Comparison of ENCODE assay signal across 8 cellular contexts in genomic region chr12:57238854-57239554, GRCh38. TPM values are rescaled to one million over a fixed set of nuclear protein-coding genes. Genes with fewer than 3 reads are reported as not detected.
DNase-seq lines count a peak whose midpoint lies in the region; ATAC-seq, FAIRE-seq and TF ChIP-seq lines count a peak whose summit lies in the region.

No MANE protein-coding gene starts in this region.

- no peaks in the 10 kb centered on the region for H4K20me1 ChIP-seq in endothelial cell of umbilical vein (replicated peaks; ENCODE audit: control insufficient read depth, extremely low read depth, insufficient read depth, low read length)

- peak overlapping the region; percentile 79 to 98 (median 94) for H3K4me3 Mint-ChIP-seq in CD8-positive, alpha-beta memory T cell

- H3K9me3 ChIP-seq in CD8-positive, alpha-beta memory T cell (ENCODE audit: low read length), result no peaks in the 10 kb centered on the region
- H3K9me3 ChIP-seq in endothelial cell of umbilical vein (replicated peaks; ENCODE audit: control insufficient read depth, insufficient read depth, low read length) (no peaks in the 10 kb centered on the region), mononuclear cell (ENCODE audit: low read depth, low read length) (no peaks in the 10 kb centered on the region)

- peak; percentile 100 for TF ChIP-seq CTCF in endothelial cell of umbilical vein (IDR thresholded peaks at IDR 0.05; ENCODE audit: extremely low read depth in 1 of 2, insufficient read depth in 1 of 2, low read depth in 1 of 2, low read length in 2 of 2)

- peaks cover 75% of the 10 kb centered on the region for H3K4me1 ChIP-seq in CD8-positive, alpha-beta memory T cell (ENCODE audit: insufficient read depth, low read length)
- H3K4me1 ChIP-seq in endothelial cell of umbilical vein (ENCODE audit: control insufficient read depth, extremely low read depth, insufficient read depth, low read length), result peaks cover 28% of the 10 kb centered on the region
- peaks cover 95% of the 10 kb centered on the region for H3K4me1 ChIP-seq in mononuclear cell (ENCODE audit: insufficient read depth, low read length)

- H3K27ac Mint-ChIP-seq in CD8-positive, alpha-beta memory T cell, result peak overlapping the region in 6 of 8 donors; percentile 54 to 92 (median 76)

- CTCF ChIA-PET in CD8-positive, alpha-beta memory T cell (lab: Charles Lee), result interaction anchor here (0.7 to 12.7 kb wide), 16 partner anchors 11 to 223 kb away, joined by 3 to 274 read pairs (median 6); partner anchors contain the start of genes NEMP1, NXPH4, SHMT2 and STAC3
- CTCF ChIA-PET in endothelial cell of umbilical vein (lab: Charles Lee), result interaction anchor here (0.6 to 10.7 kb wide), 10 partner anchors 9 to 53 kb away, joined by 3 to 214 read pairs (median 7); partner anchors contain the start of genes NXPH4, SHMT2 and STAC3

- peak; percentile 93 for FAIRE-seq in endothelial cell of umbilical vein (lab: Jason Lieb, UNC)

- POLR2A ChIA-PET in CD8-positive, alpha-beta memory T cell (lab: Charles Lee), result interaction anchor here (1.0 to 1.9 kb wide), 4 partner anchors 10 to 25 kb away, joined by 3 to 13 read pairs (median 5); partner anchors contain the start of genes NXPH4 and SHMT2
- POLR2A ChIA-PET in endothelial cell of umbilical vein (lab: Charles Lee), result interaction anchor here (1.0 kb wide), 1 partner anchor 9 kb away, joined by 3 read pairs; the partner anchor contains the start of gene SHMT2

- intact Hi-C loops in endothelial cell of umbilical vein (cut with micrococcal nuclease), result loop anchor here (1.0 to 2.0 kb wide), 3 partner anchors 9 to 25 kb away; no protein-coding TSS in a partner anchor

- TF ChIP-seq POLR2A in endothelial cell of umbilical vein (IDR thresholded peaks at IDR 0.05; ENCODE audit: low read depth, low read length), result no peak

- BruUV-seq in endothelial cell of umbilical vein (replicated peaks; lab: Mats Ljungman, UMichigan), result no TSS peak

- no peaks in the 10 kb centered on the region for H3K79me2 ChIP-seq in endothelial cell of umbilical vein (ENCODE audit: control insufficient read depth, insufficient read depth, low read length)

- H2AFZ ChIP-seq in endothelial cell of umbilical vein (ENCODE audit: low read depth, low read length), result peak overlapping the region; percentile 75

- H3K4me3 ChIP-seq in CD8-positive, alpha-beta memory T cell (ENCODE audit: low read length), result peak overlapping the region; percentile 76
- H3K4me3 ChIP-seq in endothelial cell of umbilical vein (replicated peaks in 1 of 3; ENCODE audit: insufficient read depth in 1 of 3, low read depth in 1 of 3, low read length in 3 of 3) (peak overlapping the region in 2 of 3 experiments; percentile 3 to 35), mononuclear cell (ENCODE audit: low read length) (peak overlapping the region; percentile 15)

- peak; percentile 80 to 88 (median 82) for DNase-seq in CD8-positive, alpha-beta memory T cell
- DNase-seq in HK-2 (ENCODE audit: unreplicated experiment), result peak; percentile 87
- DNase-seq in NOMO-1 (lab: John Stamatoyannopoulos, UW; ENCODE audit: unreplicated experiment in 2 of 2), result peak; percentile 83 to 89
- DNase-seq in activated CD8-positive, alpha-beta memory T cell treated with anti-CD3 and anti-CD28 coated beads, Interleukin-2, amount 50 U/mL, for 1 hour (ENCODE audit: extremely low read depth), result peak; percentile 53
- peak; percentile 86 for DNase-seq in endothelial cell of umbilical vein (ENCODE audit: low read depth, low spot score)
- DNase-seq in stimulated activated CD8-positive, alpha-beta memory T cell treated with anti-CD3 and anti-CD28 coated beads, Interleukin-2, amount 100 ng/mL, for 48 hours (ENCODE audit: low read depth in 2 of 2), result peak; percentile 81 to 88

- H3K9ac ChIP-seq in endothelial cell of umbilical vein (replicated peaks; ENCODE audit: extremely low read depth, insufficient read depth, low read length), result no peak overlapping the region

- H3K36me3 Mint-ChIP-seq in CD8-positive, alpha-beta memory T cell, result peaks cover 7 to 13% (median 8%) of the 10 kb centered on the region in 3 donors

- H3K27ac ChIP-seq in CD8-positive, alpha-beta memory T cell (ENCODE audit: low read depth, low read length), result no peak overlapping the region
- no peak overlapping the region for H3K27ac ChIP-seq in endothelial cell of umbilical vein (ENCODE audit: insufficient read depth, low read depth, low read length)

- peak; percentile 50 for ATAC-seq in GM19395 (IDR thresholded peaks at IDR 0.05; ENCODE audit: unreplicated experiment)

- peaks cover 2% of the 10 kb centered on the region for H3K36me3 ChIP-seq in CD8-positive, alpha-beta memory T cell (ENCODE audit: insufficient read depth, low read length)
- peaks cover 0 to under 1% of the 10 kb centered on the region in 2 experiments for H3K36me3 ChIP-seq in endothelial cell of umbilical vein (ENCODE audit: control insufficient read depth in 2 of 2, extremely low read depth in 1 of 2, insufficient read depth in 2 of 2, low read length in 2 of 2)

- H3K27me3 Mint-ChIP-seq in CD8-positive, alpha-beta memory T cell, result peaks cover 56 to 73% of the 10 kb centered on the region in 2 donors

- peaks cover 57 to 79% (median 75%) of the 10 kb centered on the region in 3 donors for H3K4me1 Mint-ChIP-seq in CD8-positive, alpha-beta memory T cell

- no peaks in the 10 kb centered on the region for H3K9me1 ChIP-seq in endothelial cell of umbilical vein (replicated peaks; ENCODE audit: control insufficient read depth, extremely low read depth, insufficient read depth, low read length)

- H3K27me3 ChIP-seq in CD8-positive, alpha-beta memory T cell (ENCODE audit: insufficient read depth, low read length, poor library complexity, severe bottlenecking), result peaks cover 55% of the 10 kb centered on the region
- H3K27me3 ChIP-seq in endothelial cell of umbilical vein (ENCODE audit: control insufficient read depth in 2 of 2, insufficient read depth in 2 of 2, low read length in 2 of 2) (peaks cover 55 to 58% of the 10 kb centered on the region in 2 experiments), mononuclear cell (ENCODE audit: insufficient read depth, low read length) (peaks cover 71% of the 10 kb centered on the region)

- dilution Hi-C loops in endothelial cell of umbilical vein (cut with MboI; ENCODE audit: extremely low pct_ligation_motif_present, low sequenced_read_pairs), result no loop called here

- peak overlapping the region; percentile 72 for H3K4me2 ChIP-seq in endothelial cell of umbilical vein (ENCODE audit: insufficient read depth, low read length)

- H3K9me3 Mint-ChIP-seq in CD8-positive, alpha-beta memory T cell, result no peaks in the 10 kb centered on the region

TF ChIP-seq in endothelial cell of umbilical vein, 7 proteins besides CTCF, POLR2A, EP300 and RAD21:
- TF ChIP-seq POLR2AphosphoS5 (IDR thresholded peaks at IDR 0.05; ENCODE audit: insufficient read depth, low read depth, low read length) (peak; percentile 65), EZH2 (IDR thresholded peaks at IDR 0.05; ENCODE audit: borderline replicate concordance, low read depth, low read length, severe bottlenecking) (peak; percentile 44), GATA2 (IDR thresholded peaks at IDR 0.05; ENCODE audit: insufficient read depth, insufficient read length, low read depth, low read length) (no peak), FOS (IDR thresholded peaks at IDR 0.05; ENCODE audit: borderline replicate concordance, insufficient read depth, low read length) (no peak)

RNA-seq across cellular contexts. Expression of gene SHMT2, which starts 9.5 kb away (rescaled TPM):
- total RNA-seq in CD8-positive, alpha-beta memory T cell, result 100 to 1,000 TPM; 349 to 352 TPM
- polyA plus RNA-seq in CD8-positive, alpha-beta memory T cell, result 34.7 TPM
- total RNA-seq in endothelial cell of umbilical vein (148 and 155 TPM in 2 replicates), mononuclear cell (50.6 TPM)
- polyA plus RNA-seq in endothelial cell of umbilical vein, result 243 and 287 TPM in 2 replicates
- 200 and 222 TPM in 2 replicates for polyA plus RNA-seq in endothelial cell of umbilical vein (2011; cell fraction: cytosol; rRNA removed)
- polyA plus RNA-seq in endothelial cell of umbilical vein (2011; cell fraction: nucleus; rRNA removed), result 221 and 233 TPM in 2 replicates
- 126 and 146 TPM in 2 replicates for polyA plus RNA-seq in endothelial cell of umbilical vein (2012)
- 158 and 166 TPM in 2 replicates for polyA minus RNA-seq in endothelial cell of umbilical vein
- 225 TPM for polyA minus RNA-seq in endothelial cell of umbilical vein (2011; cell fraction: cytosol; rRNA and poly(A)+ RNA removed)
- 89.4 and 105 TPM in 2 replicates for polyA minus RNA-seq in endothelial cell of umbilical vein (2011; cell fraction: nucleus; rRNA and poly(A)+ RNA removed)

RNA-seq across cellular contexts. Expression of gene STAC3, which starts 12.0 kb away (rescaled TPM):
- 1 to 10 TPM in 1 of 2 experiments, under 1 TPM in 1; 0.96 to 1.4 TPM for total RNA-seq in CD8-positive, alpha-beta memory T cell
- not detected for polyA plus RNA-seq in CD8-positive, alpha-beta memory T cell
- total RNA-seq in endothelial cell of umbilical vein, result 0.55 and 1.0 TPM in 2 replicates
- polyA plus RNA-seq in endothelial cell of umbilical vein, result 0.08 and 0.36 TPM in 2 replicates
- 0.18 and 0.35 TPM in 2 replicates for polyA plus RNA-seq in endothelial cell of umbilical vein (2011; cell fraction: cytosol; rRNA removed)
- polyA plus RNA-seq in endothelial cell of umbilical vein (2011; cell fraction: nucleus; rRNA removed), result 1.6 and 2.2 TPM in 2 replicates
- 0.60 TPM in 2 replicates for polyA plus RNA-seq in endothelial cell of umbilical vein (2012)
- polyA minus RNA-seq in endothelial cell of umbilical vein, result not detected in 2 replicates
- not detected for polyA minus RNA-seq in endothelial cell of umbilical vein (2011; cell fraction: cytosol; rRNA and poly(A)+ RNA removed)
- polyA minus RNA-seq in endothelial cell of umbilical vein (2011; cell fraction: nucleus; rRNA and poly(A)+ RNA removed), result 1.4 and 1.6 TPM in 2 replicates
- total RNA-seq in mononuclear cell, result 3.1 TPM

RNA-seq across cellular contexts. Expression of gene NXPH4, which starts 22.4 kb away (rescaled TPM):
- under 1 TPM; 0.22 to 0.47 TPM for total RNA-seq in CD8-positive, alpha-beta memory T cell
- polyA plus RNA-seq in CD8-positive, alpha-beta memory T cell, result not detected
- not detected in 2 replicates for total RNA-seq in endothelial cell of umbilical vein
- 0.07 TPM in 1 of 2 replicates, not detected in the other for polyA plus RNA-seq in endothelial cell of umbilical vein
- 0.04 and 0.06 TPM in 2 replicates for polyA plus RNA-seq in endothelial cell of umbilical vein (2011; cell fraction: cytosol; rRNA removed)
- polyA plus RNA-seq in endothelial cell of umbilical vein (2011; cell fraction: nucleus; rRNA removed), result not detected in 2 replicates
- not detected in 2 replicates for polyA plus RNA-seq in endothelial cell of umbilical vein (2012)
- polyA minus RNA-seq in endothelial cell of umbilical vein, result 0.11 TPM in 1 of 2 replicates, not detected in the other
- polyA minus RNA-seq in endothelial cell of umbilical vein (2011; cell fraction: cytosol; rRNA and poly(A)+ RNA removed), result 2.8 TPM
- polyA minus RNA-seq in endothelial cell of umbilical vein (2011; cell fraction: nucleus; rRNA and poly(A)+ RNA removed), result not detected in 2 replicates
- total RNA-seq in mononuclear cell, result not detected

Comparison
In these comparisons a context has a peak if more than half of its experiments do, and no peak if none do; other contexts are left out.
1. H3K4me3 ChIP-seq: peak in every context shown above with its lines; median percentile 76 in CD8-positive, alpha-beta memory T cell; 19 in endothelial cell of umbilical vein; 15 in mononuclear cell.